8 cellular contexts compared by ENCODE assay signal in the genomic region with DNA sequence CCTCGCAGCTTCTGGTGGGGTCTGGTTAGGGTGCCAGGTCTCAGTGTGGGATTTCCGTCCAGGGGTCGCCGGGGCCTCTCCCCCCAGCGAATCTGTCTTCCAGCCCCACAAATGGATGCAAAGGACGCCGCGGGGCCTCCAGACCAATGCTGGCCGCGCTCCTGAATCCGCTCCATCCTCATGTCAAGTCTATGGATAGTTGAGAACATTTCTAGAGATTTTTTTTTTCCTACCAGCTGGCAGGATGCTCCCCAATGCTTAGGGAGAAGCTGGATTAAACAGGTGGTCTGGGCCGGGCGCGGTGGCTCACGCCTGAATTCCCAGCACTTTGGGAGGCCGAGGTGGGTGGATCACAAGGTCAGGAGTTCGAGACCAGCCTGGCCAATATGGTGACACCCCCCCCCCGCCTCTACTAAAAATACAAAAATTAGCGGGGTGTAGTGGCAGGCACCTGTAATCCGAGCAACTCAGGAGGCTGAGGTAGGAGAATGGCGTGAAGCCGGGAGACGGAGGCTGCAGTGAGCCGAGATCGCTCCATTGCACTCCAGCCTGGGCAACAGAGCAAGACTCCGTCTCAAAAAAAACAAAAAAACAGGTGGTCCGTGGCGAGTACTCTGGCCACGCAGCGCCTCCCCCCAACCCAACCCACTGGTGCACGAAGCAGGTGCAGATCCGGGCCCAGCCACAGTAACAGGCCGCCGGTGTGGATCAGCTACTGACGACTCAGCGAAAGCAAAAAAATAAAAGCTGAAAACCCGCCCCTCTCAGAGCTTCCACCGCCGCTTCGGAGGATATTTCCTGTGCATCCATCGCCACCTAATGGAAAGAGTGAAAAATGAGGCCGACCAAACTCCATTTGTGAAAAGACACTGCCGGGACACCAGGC. TPM values are rescaled to one million over a fixed set of nuclear protein-coding genes. Genes with fewer than 3 reads are reported as not detected.
DNase-seq lines count a peak whose midpoint lies in the region; ATAC-seq, FAIRE-seq and TF ChIP-seq lines count a peak whose summit lies in the region.

No MANE protein-coding gene starts in this region.

- no peaks in the 10 kb centered on the region for H3K36me3 ChIP-seq in right lobe of liver

- 9% methylated on average over 23 of the region's 43 CpGs for WGBS in right lobe of liver (ENCODE audit: insufficient coverage, low coverage, low lambda C conversion rate, missing lambda C conversion rate)

- peak; percentile 61 for TF ChIP-seq CTCF in D721Med (IDR thresholded peaks at IDR 0.05; ENCODE audit: insufficient read depth, missing control alignments)
- peak; percentile 54 to 93 (median 82) for TF ChIP-seq CTCF in dorsolateral prefrontal cortex (IDR thresholded peaks at IDR 0.05 in 54 of 56, conservative IDR thresholded peaks at IDR 0.05 in 2 of 56; ENCODE audit: low read depth in 1 of 56, partially characterized antibody in 56 of 56)
- TF ChIP-seq CTCF in right lobe of liver (IDR thresholded peaks at IDR 0.05) = peak; percentile 66 to 72 (median 69)

- DNase-seq in D721Med (ENCODE audit: insufficient read length, low spot score) (no peak), NCI-H69 (lab: John Stamatoyannopoulos, UW) (peak; percentile 84), dorsolateral prefrontal cortex (peak; percentile 50 to 84 (median 76)), right lobe of liver (peak; percentile 70 to 80 (median 76))
- peak; percentile 49 to 71 for DNase-seq in activated CD4-positive, alpha-beta T cell treated with anti-CD3 and anti-CD28 coated beads, Interleukin-2, amount 50 U/mL, for 24 hours (ENCODE audit: low read depth in 1 of 2, low spot score in 1 of 2)
- DNase-seq in stimulated activated CD4-positive, alpha-beta T cell treated with anti-CD3 and anti-CD28 coated beads, Interleukin-4, amount 100 ng/mL, for 4 hours = peak; percentile 62 to 77

- no peak for TF ChIP-seq POLR2A in right lobe of liver (IDR thresholded peaks at IDR 0.05)

- H3K27ac ChIP-seq in dorsolateral prefrontal cortex = peak overlapping the region in 54 of 59 donors; percentile 32 to 87 (median 74)
- peak overlapping the region; percentile 54 to 59 (median 58) for H3K27ac ChIP-seq in right lobe of liver

- H3K9me3 ChIP-seq in right lobe of liver = no peaks in the 10 kb centered on the region

- intact Hi-C loops in dorsolateral prefrontal cortex (cut with DNase I) = loop anchor here in 1 of 2 donors (1.0 to 5.0 kb wide), 3 partner anchors 76 to 568 kb away; a partner anchor contains a TSS
- intact Hi-C loops in right lobe of liver (cut with DNase I) = loop anchor here in 1 of 2 donors (10.0 kb wide), 1 partner anchor 96 kb away; no protein-coding TSS in a partner anchor

- H3K4me3 ChIP-seq in dorsolateral prefrontal cortex (peak overlapping the region; percentile 41 to 77 (median 64)), right lobe of liver (peak overlapping the region; percentile 49 to 67 (median 53))

- peaks cover 0 to 15% (median 4%) of the 10 kb centered on the region in 4 donors for H3K4me1 ChIP-seq in right lobe of liver

- no peak for FAIRE-seq in D721Med (lab: Jason Lieb, UNC)

- peak; percentile 59 for ATAC-seq in HG03378 (IDR thresholded peaks at IDR 0.05; ENCODE audit: unreplicated experiment)
- ATAC-seq in right lobe of liver = peak; percentile 69 to 73 (median 72)
- no peak for ATAC-seq in GM18502 (IDR thresholded peaks at IDR 0.05; ENCODE audit: poor library complexity, unreplicated experiment)

- H3K27me3 ChIP-seq in dorsolateral prefrontal cortex (peaks cover 0 to 8% (median 0%) of the 10 kb centered on the region in 45 donors), right lobe of liver (no peaks in the 10 kb centered on the region)

RNA-seq across cellular contexts. Expression of gene NXN, which starts 1.1 kb away (rescaled TPM):
- total RNA-seq in dorsolateral prefrontal cortex (10 to 100 TPM in 109 of 120 experiments, 1 to 10 TPM in 11; 6.9 to 38.1 (median 15.4) TPM), right lobe of liver (1 to 10 TPM; 2.7 to 9.5 (median 8.0) TPM)

RNA-seq across cellular contexts. Expression of gene TIMM22, which starts 16.3 kb away (rescaled TPM):
- total RNA-seq in dorsolateral prefrontal cortex (10 to 100 TPM in 104 of 120 experiments, 1 to 10 TPM in 16; 7.3 to 15.5 (median 11.6) TPM), right lobe of liver (1 to 10 TPM; 3.9 to 6.5 (median 4.1) TPM)
